In the genomic region with DNA sequence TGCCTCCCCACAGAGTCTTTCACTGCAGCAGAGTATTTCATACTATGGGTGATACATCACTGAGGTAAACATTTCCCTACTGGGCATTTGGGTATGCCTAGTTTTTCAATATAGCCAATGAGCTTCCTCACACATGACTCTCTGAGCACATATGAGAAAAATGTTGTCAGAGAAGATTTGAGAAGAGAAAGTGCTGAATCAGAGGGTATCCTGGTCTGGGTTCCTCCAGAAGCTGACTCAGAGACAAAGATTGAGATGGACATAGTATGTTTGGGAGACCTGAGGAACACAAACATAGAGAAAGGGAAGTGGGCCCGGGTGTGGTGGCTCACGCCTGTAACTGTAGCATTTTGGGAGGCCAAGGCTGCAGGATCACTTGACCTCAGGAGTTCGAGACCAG, we compare ENCODE assay signal across 1 cellular context.
TF ChIP-seq lines count a peak whose summit lies in the region.

No MANE protein-coding gene starts in this region.

TF ChIP-seq in IMR-90, 13 proteins besides CTCF, POLR2A, EP300 and RAD21:
- TF ChIP-seq MAFK (IDR thresholded peaks at IDR 0.05; ENCODE audit: low read depth, low read length), result peak; percentile 91
- peak; percentile 55; the same call in 1 of the 2 replicates for TF ChIP-seq NFE2L2 (IDR thresholded peaks at IDR 0.05; ENCODE audit: low read depth, low read length)
- TF ChIP-seq USF2 (IDR thresholded peaks at IDR 0.05; ENCODE audit: low read depth, low read length), result peak; percentile 64; the same call in 1 of the 2 replicates
- TF ChIP-seq CHD1 (IDR thresholded peaks at IDR 0.05; ENCODE audit: low read depth, low read length), result no peak
TF ChIP-seq in IMR-90: peak in this region for 3.
